Comparison of ENCODE assay signal across 8 cellular contexts in the genomic region with DNA sequence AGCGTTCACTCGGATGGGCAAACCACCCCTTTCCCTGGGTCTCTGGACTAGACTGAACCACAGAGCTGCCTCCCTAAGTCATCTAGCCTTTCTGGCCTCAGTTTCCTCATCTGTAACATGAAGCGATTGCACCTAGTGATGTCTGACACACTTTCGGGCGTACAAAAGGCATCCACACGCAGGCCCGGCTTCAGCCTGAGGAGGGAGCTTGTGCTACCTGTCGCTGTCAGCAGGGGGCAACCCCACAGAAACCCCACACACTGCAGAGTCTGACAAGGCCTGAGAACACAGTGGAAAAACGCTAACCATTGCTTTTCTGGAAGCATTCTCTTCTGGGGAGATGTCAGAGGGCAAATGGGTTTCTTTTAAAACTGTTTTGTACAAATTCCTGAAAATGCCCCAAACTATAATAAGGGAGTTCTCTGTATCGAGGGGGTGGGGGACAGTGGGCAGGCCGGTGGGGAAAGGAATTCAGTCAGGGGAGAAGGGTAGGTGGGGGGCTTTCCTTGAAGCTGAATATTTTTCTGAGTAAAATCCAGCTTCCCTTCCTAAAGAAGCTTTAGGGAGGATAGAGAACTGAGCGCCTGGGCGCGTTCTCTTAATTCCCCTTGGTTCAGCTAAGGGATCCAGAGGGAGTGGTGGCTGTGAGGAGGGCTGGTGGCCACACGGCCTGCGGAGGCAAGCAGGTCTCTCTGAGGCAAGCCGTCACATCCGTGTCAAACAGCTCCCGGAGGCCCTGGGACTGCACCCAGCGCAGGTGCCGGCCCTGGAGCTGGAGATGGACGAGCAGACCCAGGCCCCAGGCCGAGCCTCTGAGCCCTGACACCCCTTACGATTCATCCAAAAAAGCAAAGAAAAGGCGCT. TPM values are rescaled to one million over a fixed set of nuclear protein-coding genes. Genes with fewer than 3 reads are reported as not detected.
DNase-seq lines count a peak whose midpoint lies in the region; ATAC-seq and TF ChIP-seq lines count a peak whose summit lies in the region.

No MANE protein-coding gene starts in this region.

- H3K36me3 ChIP-seq in esophagus squamous epithelium: no peaks in the 10 kb centered on the region

- no peaks in the 10 kb centered on the region for H3K9me3 ChIP-seq in esophagus squamous epithelium

- 77 to 84% methylated on average over 8 to 11 of the region's 25 CpGs for WGBS in esophagus squamous epithelium, 2 donors

- H3K27me3 ChIP-seq in esophagus squamous epithelium: no peaks in the 10 kb centered on the region

- H3K27ac ChIP-seq in esophagus squamous epithelium: no peak overlapping the region

- no peaks in the 10 kb centered on the region for H3K4me1 Mint-ChIP-seq in naive thymus-derived CD8-positive, alpha-beta T cell
- peaks cover 38% of the 10 kb centered on the region for H3K4me1 Mint-ChIP-seq in type B pancreatic cell (ENCODE audit: unreplicated experiment)

- H3K4me3 Mint-ChIP-seq in naive thymus-derived CD8-positive, alpha-beta T cell: no peak overlapping the region
- H3K4me3 Mint-ChIP-seq in type B pancreatic cell: peak overlapping the region; percentile 86

- intact Hi-C loops in esophagus squamous epithelium (cut with DNase I): no loop called here

- CTCF ChIA-PET in AG04449 (lab: Yijun Ruan, JAX): interaction anchor here (0.6 to 5.6 kb wide), 31 partner anchors 8 to 879 kb away, joined by 3 to 82 read pairs (median 4); no protein-coding TSS in a partner anchor

- no peaks in the 10 kb centered on the region for H3K36me3 Mint-ChIP-seq in naive thymus-derived CD8-positive, alpha-beta T cell
- no peaks in the 10 kb centered on the region for H3K36me3 Mint-ChIP-seq in type B pancreatic cell

- H3K27ac Mint-ChIP-seq in naive thymus-derived CD8-positive, alpha-beta T cell: no peak overlapping the region
- peak overlapping the region; percentile 98 for H3K27ac Mint-ChIP-seq in type B pancreatic cell

- DNase-seq in AG04449 (ENCODE audit: low read depth, low spot score): no peak
- peak; percentile 6 for DNase-seq in NCI-H82 treated with DMSO at 0.1 percent for 48 hours (lab: John Stamatoyannopoulos, UW; ENCODE audit: unreplicated experiment)
- peak; percentile 76 for DNase-seq in activated CD8-positive, alpha-beta memory T cell treated with anti-CD3 and anti-CD28 coated beads for 24 hours
- DNase-seq in esophagus squamous epithelium (lab: John Stamatoyannopoulos, UW): no peak
- DNase-seq in naive thymus-derived CD8-positive, alpha-beta T cell: peak in 8 of 10 donors; percentile 3 to 37 (median 26)
- no peak for DNase-seq in type B pancreatic cell (ENCODE audit: extremely low spot score, unreplicated experiment)

- ATAC-seq in GM18502 (IDR thresholded peaks at IDR 0.05; ENCODE audit: poor library complexity, unreplicated experiment): peak; percentile 96
- ATAC-seq in HG02943 (IDR thresholded peaks at IDR 0.05; ENCODE audit: low read depth, unreplicated experiment): peak; percentile 90
- peak; percentile 59 to 63 for ATAC-seq in naive thymus-derived CD8-positive, alpha-beta T cell

- peaks cover 0 to 12% (median 0%) of the 10 kb centered on the region in 3 donors for H3K4me1 ChIP-seq in esophagus squamous epithelium

- POLR2A ChIA-PET in AG04449 (lab: Yijun Ruan, JAX): no interaction called here
- POLR2A ChIA-PET in naive thymus-derived CD8-positive, alpha-beta T cell (lab: Charles Lee): no interaction called here

- H3K4me3 ChIP-seq in AG04449 (ENCODE audit: low read depth, low read length) (no peak overlapping the region), esophagus squamous epithelium (no peak overlapping the region)

- TF ChIP-seq CTCF in AG04449 (IDR thresholded peaks at IDR 0.05; ENCODE audit: insufficient read depth, low read length, missing control alignments) (peak; percentile 89), esophagus squamous epithelium (IDR thresholded peaks at IDR 0.05) (peak; percentile 50 to 84 (median 66)), type B pancreatic cell (conservative IDR thresholded peaks at IDR 0.05) (peak; percentile 81)

- TF ChIP-seq POLR2A in esophagus squamous epithelium (IDR thresholded peaks at IDR 0.05): no peak

- H3K27me3 Mint-ChIP-seq in naive thymus-derived CD8-positive, alpha-beta T cell: no peaks in the 10 kb centered on the region
- no peaks in the 10 kb centered on the region for H3K27me3 Mint-ChIP-seq in type B pancreatic cell

- H3K9me3 Mint-ChIP-seq in naive thymus-derived CD8-positive, alpha-beta T cell: no peaks in the 10 kb centered on the region
- H3K9me3 Mint-ChIP-seq in type B pancreatic cell: no peaks in the 10 kb centered on the region

RNA-seq across cellular contexts. Expression of a gene that starts 0.6 kb away (rescaled TPM):
- total RNA-seq in esophagus squamous epithelium (1 to 10 TPM in 1 of 4 donors, under 1 TPM in 3; 0.11 to 1.8 (median 0.32) TPM), type B pancreatic cell (ENCODE audit: low replicate concordance) (19.3 and 43.1 TPM in 2 replicates)
- total RNA-seq in naive thymus-derived CD8-positive, alpha-beta T cell: not detected
- not detected for polyA plus RNA-seq in naive thymus-derived CD8-positive, alpha-beta T cell

Comparison
In these comparisons a context has a peak if more than half of its experiments do, and no peak if none do; other contexts are left out.
1. DNase-seq: peak in NCI-H82 treated with DMSO at 0.1 percent for 48 hours (single experiment), activated CD8-positive, alpha-beta memory T cell treated with anti-CD3 and anti-CD28 coated beads for 24 hours (single experiment) and naive thymus-derived CD8-positive, alpha-beta T cell (8 of 10); none in AG04449 (single experiment), esophagus squamous epithelium (single experiment) and type B pancreatic cell (single experiment).
2. Peak in every context shown above with its lines, with median percentiles within 50 percentile points of each other: CTCF ChIP-seq and ATAC-seq.